8 cellular contexts compared by ENCODE assay signal in the genomic region with DNA sequence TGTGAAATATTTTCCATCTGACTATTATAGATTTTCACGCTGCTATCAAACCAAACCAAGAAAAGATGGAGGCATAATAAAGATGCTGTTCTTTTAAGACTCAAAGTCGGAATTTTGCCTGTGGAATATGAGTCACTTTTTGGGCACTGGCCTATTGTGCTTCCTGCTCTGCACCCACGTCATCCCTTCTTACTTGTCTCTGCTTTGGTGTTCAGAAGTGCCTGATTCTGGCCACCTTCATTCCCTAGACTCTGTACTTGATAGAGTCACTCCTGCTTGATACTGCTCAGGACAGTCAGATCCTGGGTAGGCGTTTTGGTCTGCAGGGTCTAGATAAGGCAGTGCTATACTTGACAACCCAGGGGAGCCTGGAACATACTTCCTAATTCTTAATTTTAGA. TPM values are rescaled to one million over a fixed set of nuclear protein-coding genes. Genes with fewer than 3 reads are reported as not detected.
DNase-seq lines count a peak whose midpoint lies in the region; ATAC-seq and TF ChIP-seq lines count a peak whose summit lies in the region.

No MANE protein-coding gene starts in this region.

- DNase-seq in fibroblast of villous mesenchyme (ENCODE audit: low read depth) (peak; percentile 61), stomach (no peak)
- DNase-seq in activated effector memory CD4-positive, alpha-beta T cell treated with Interleukin-2 at 50 U/mL for 16 hours = no peak

- peaks cover 13% of the 10 kb centered on the region; the same call in 1 of the 2 replicates for H3F3A ChIP-seq in OCI-LY1 (ENCODE audit: insufficient read depth, low read length)

- no peaks in the 10 kb centered on the region for H3K9me2 ChIP-seq in OCI-LY1 (ENCODE audit: low read depth, low read length)

- H3K9ac ChIP-seq in OCI-LY1 (ENCODE audit: low read length) = peak overlapping the region; percentile 42; the same call in 1 of the 2 replicates

- H3K4me1 ChIP-seq in OCI-LY1 (ENCODE audit: insufficient read depth, low read length, severe bottlenecking) = peaks cover 66% of the 10 kb centered on the region
- H3K4me1 ChIP-seq in stomach = peaks cover 0 to 49% (median 13%) of the 10 kb centered on the region in 4 donors

- 35 to 63% (median 49%) methylated on average over 4 of the region's 4 CpGs for WGBS in stomach, 5 donors

- TF ChIP-seq EP300 in stomach (IDR thresholded peaks at IDR 0.05) = no peak

- ATAC-seq in GM19452 (IDR thresholded peaks at IDR 0.05; ENCODE audit: unreplicated experiment) (peak; percentile 25), HG03108 (IDR thresholded peaks at IDR 0.05; ENCODE audit: unreplicated experiment) (no peak), GM21619 (IDR thresholded peaks at IDR 0.05; ENCODE audit: unreplicated experiment) (no peak), HG03521 (IDR thresholded peaks at IDR 0.05; ENCODE audit: unreplicated experiment) (no peak)

- H3K36me3 ChIP-seq in OCI-LY1 (ENCODE audit: insufficient read depth, low read length) (no peaks in the 10 kb centered on the region; the same call in 1 of the 2 replicates), stomach (no peaks in the 10 kb centered on the region)

- peak overlapping the region; percentile 74 for H3K4me2 ChIP-seq in OCI-LY1 (ENCODE audit: low read length)

- TF ChIP-seq CTCF in OCI-LY1 (IDR thresholded peaks at IDR 0.05; ENCODE audit: low read length) (no peak), fibroblast of villous mesenchyme (IDR thresholded peaks at IDR 0.05; ENCODE audit: insufficient read depth, low read depth, low read length) (no peak), stomach (IDR thresholded peaks at IDR 0.05) (no peak)

- no peaks in the 10 kb centered on the region for H4K20me1 ChIP-seq in OCI-LY1 (ENCODE audit: insufficient read depth, low read length)

- H3K4me3 ChIP-seq in OCI-LY1 (ENCODE audit: low read depth, low read length, poor library complexity, severe bottlenecking) (peak overlapping the region; percentile 67), fibroblast of villous mesenchyme (ENCODE audit: low read depth, low read length) (no peak overlapping the region), stomach (peak overlapping the region in 2 of 4 donors; percentile 52 to 72)

- no peaks in the 10 kb centered on the region for H3K27me3 ChIP-seq in OCI-LY1 (ENCODE audit: insufficient read depth, low read length)
- H3K27me3 ChIP-seq in stomach = peaks cover 0 to 11% (median 10%) of the 10 kb centered on the region in 3 donors

- H2AFZ ChIP-seq in OCI-LY1 (ENCODE audit: low read length) = no peak overlapping the region

- H3K27ac ChIP-seq in OCI-LY1 (ENCODE audit: low read depth, low read length, poor library complexity, severe bottlenecking) (peak overlapping the region; percentile 86), stomach (peak overlapping the region in 4 of 5 donors; percentile 87 to 90 (median 88))

- no peak for TF ChIP-seq POLR2A in stomach (IDR thresholded peaks at IDR 0.05)

- H3K79me2 ChIP-seq in OCI-LY1 (ENCODE audit: insufficient read depth, low read length) = no peaks in the 10 kb centered on the region

- H3K9me3 ChIP-seq in OCI-LY1 (ENCODE audit: low read length) (no peaks in the 10 kb centered on the region), stomach (no peaks in the 10 kb centered on the region)

- intact Hi-C loops in stomach (cut with DNase I; ENCODE audit: low total_unique reads) = no loop called here

RNA-seq across cellular contexts. Expression of gene LRRK2, which starts 1.9 kb away (rescaled TPM):
- total RNA-seq in fibroblast of villous mesenchyme = 1.3 and 1.6 TPM in 2 replicates
- total RNA-seq in stomach = 10 to 100 TPM in 2 of 5 donors, 1 to 10 TPM in 3; 2.9 to 28.1 (median 8.4) TPM
- 1 to 10 TPM; 3.0 to 5.9 (median 3.2) TPM for polyA plus RNA-seq in stomach
